ENCODE assay signal across 9 cellular contexts in genomic region chr19:55461974-55462628, GRCh38. TPM values are rescaled to one million over a fixed set of nuclear protein-coding genes. Genes with fewer than 3 reads are reported as not detected.
A peak's percentile ranks its signal among the peaks of the same experiment; 100 is the strongest.
DNase-seq lines count a peak whose midpoint lies in the region; ATAC-seq and TF ChIP-seq lines count a peak whose summit lies in the region.
"Had no signal": no experiment of that assay in that cellular context is flagged by ENCODE, and none has a peak within 500 bp of the region (broad histone marks: within the 10 kb centered on the region; RNA-seq: fewer than 3 reads in every experiment).

No MANE protein-coding gene starts in this region.

- H3K4me1 Mint-ChIP-seq in activated CD4-positive, alpha-beta T cell treated with anti-CD3 and anti-CD28 coated beads for 36 hours: peaks cover 14% of the 10 kb centered on the region

- H3K27ac Mint-ChIP-seq in activated CD4-positive, alpha-beta T cell treated with anti-CD3 and anti-CD28 coated beads for 36 hours: peak overlapping the region; percentile 82

- H3K9me3 Mint-ChIP-seq in activated CD4-positive, alpha-beta T cell treated with anti-CD3 and anti-CD28 coated beads for 36 hours (ENCODE audit: low read depth): no peaks in the 10 kb centered on the region

- H3K36me3 Mint-ChIP-seq in activated CD4-positive, alpha-beta T cell treated with anti-CD3 and anti-CD28 coated beads for 36 hours (ENCODE audit: low read depth): no peaks in the 10 kb centered on the region

- H3K4me3 Mint-ChIP-seq in activated CD4-positive, alpha-beta T cell treated with anti-CD3 and anti-CD28 coated beads for 36 hours: peak overlapping the region; percentile 80

- H3K4me1 ChIP-seq in osteoblast (ENCODE audit: insufficient read depth, low read length): peaks cover 19% of the 10 kb centered on the region

- no peaks in the 10 kb centered on the region for H3K9me3 ChIP-seq in osteoblast (ENCODE audit: low read depth, low read length)

- H2AFZ ChIP-seq in osteoblast (ENCODE audit: low read length): peak overlapping the region; percentile 84

- intact Hi-C loops in activated CD4-positive, alpha-beta T cell treated with anti-CD3 and anti-CD28 coated beads for 36 hours (cut with DNase I, micrococcal nuclease): loop anchor here (1.0 to 5.0 kb wide), 18 partner anchors 14 to 1013 kb away; partner anchors contain the start of genes KMT5C (in 2 of the 2), DNAAF3 (in 1 of the 2), HSPBP1 (in 1 of the 2) and LENG8 (in 1 of the 2)

- no peak for ATAC-seq in activated CD4-positive, alpha-beta T cell treated with anti-CD3 and anti-CD28 coated beads for 36 hours

- peak overlapping the region; percentile 85 for H3K4me2 ChIP-seq in osteoblast (ENCODE audit: insufficient read depth, low read length)

- H3K27me3 ChIP-seq in osteoblast (ENCODE audit: insufficient read depth, low read length): no peaks in the 10 kb centered on the region

- H3K27ac ChIP-seq in RWPE1: peak overlapping the region; percentile 88
- H3K27ac ChIP-seq in osteoblast (ENCODE audit: low read depth, low read length): peak overlapping the region; percentile 64

- peaks cover 11% of the 10 kb centered on the region for H3K79me2 ChIP-seq in osteoblast (ENCODE audit: insufficient read depth, low read length)

- no peaks in the 10 kb centered on the region for H3K36me3 ChIP-seq in osteoblast (ENCODE audit: insufficient read depth, low read length)

- no peak for DNase-seq in activated CD4-positive, alpha-beta T cell treated with anti-CD3 and anti-CD28 coated beads for 36 hours
- DNase-seq in activated CD4-positive, alpha-beta T cell treated with anti-CD3 and anti-CD28 coated beads for 1 hour: no peak
- DNase-seq in RWPE1 (ENCODE audit: low spot score): no peak
- peak; percentile 43 for DNase-seq in epithelial cell of esophagus (ENCODE audit: low read depth)
- no peak for DNase-seq in osteoblast (ENCODE audit: insufficient read length, low spot score, missing footprints)
- DNase-seq in mesenteric fat pad (ENCODE audit: low spot score): no peak
- DNase-seq in CD1c-positive myeloid dendritic cell (ENCODE audit: extremely low spot score): no peak
- no peak for DNase-seq in foreskin melanocyte

- H4K20me1 ChIP-seq in osteoblast (ENCODE audit: insufficient read depth, low read length): peaks cover 8% of the 10 kb centered on the region

- TF ChIP-seq CTCF in RWPE1 (conservative IDR thresholded peaks at IDR 0.05; ENCODE audit: low read depth): no peak
- TF ChIP-seq CTCF in epithelial cell of esophagus (IDR thresholded peaks at IDR 0.05; ENCODE audit: insufficient read depth, low read depth, low read length, missing control alignments): no peak
- TF ChIP-seq CTCF in osteoblast (IDR thresholded peaks at IDR 0.05; ENCODE audit: extremely low read depth, low read depth, low read length): no peak

- CTCF ChIA-PET in activated CD4-positive, alpha-beta T cell treated with anti-CD3 and anti-CD28 coated beads for 36 hours (lab: Charles Lee): interaction anchor here (0.5 to 1.1 kb wide), 8 partner anchors 9 to 1348 kb away, joined by 3 to 12 read pairs (median 4); partner anchors contain the start of gene ZNF628
- CTCF ChIA-PET in RWPE1 (lab: Yijun Ruan, JAX): no interaction called here

- H3K27me3 Mint-ChIP-seq in activated CD4-positive, alpha-beta T cell treated with anti-CD3 and anti-CD28 coated beads for 36 hours: no peaks in the 10 kb centered on the region

- POLR2A ChIA-PET in activated CD4-positive, alpha-beta T cell treated with anti-CD3 and anti-CD28 coated beads for 36 hours (lab: Charles Lee): interaction anchor here (0.6 to 1.1 kb wide), 5 partner anchors 15 to 78 kb away, joined by 3 to 9 read pairs (median 4); partner anchors contain the start of genes TMEM238, UBE2S and ZNF628
- POLR2A ChIA-PET in RWPE1 (lab: Yijun Ruan, JAX; ENCODE audit: low non-redundant PET): no interaction called here

- H3K4me3 ChIP-seq in epithelial cell of esophagus (ENCODE audit: low read length) (peak overlapping the region; percentile 88), osteoblast (ENCODE audit: insufficient read depth, low read length) (peak overlapping the region; percentile 97)

RNA-seq across cellular contexts. Expression of gene ISOC2, which starts 0.7 kb away (rescaled TPM):
- 10 to 100 TPM; 24.3 to 28.0 TPM for total RNA-seq in activated CD4-positive, alpha-beta T cell treated with anti-CD3 and anti-CD28 coated beads for 36 hours
- 55.4 and 65.1 TPM in 2 replicates for total RNA-seq in osteoblast
- 53.2 TPM for total RNA-seq in mesenteric fat pad

RNA-seq across cellular contexts. Expression of gene C19orf85, which starts 2.5 kb away (rescaled TPM):
- total RNA-seq in activated CD4-positive, alpha-beta T cell treated with anti-CD3 and anti-CD28 coated beads for 36 hours: not detected
- total RNA-seq in osteoblast (not detected in 2 replicates), mesenteric fat pad (not detected)
- total RNA-seq: pulmonary artery endothelial cell had no signal

RNA-seq across cellular contexts. Expression of gene ZNF628, which starts 14.3 kb away (rescaled TPM):
- total RNA-seq in activated CD4-positive, alpha-beta T cell treated with anti-CD3 and anti-CD28 coated beads for 36 hours: 1 to 10 TPM; 5.6 to 6.8 TPM
- 1.5 and 2.9 TPM in 2 replicates for total RNA-seq in osteoblast
- 9.7 TPM for total RNA-seq in mesenteric fat pad

RNA-seq across cellular contexts. Expression of gene SHISA7, which starts 19.0 kb away (rescaled TPM):
- not detected for total RNA-seq in activated CD4-positive, alpha-beta T cell treated with anti-CD3 and anti-CD28 coated beads for 36 hours
- total RNA-seq in osteoblast (not detected in 2 replicates), mesenteric fat pad (not detected)
- total RNA-seq: pulmonary artery endothelial cell had no signal

RNA-seq across cellular contexts. Expression of gene NAT14, which starts 22.9 kb away (rescaled TPM):
- 10 to 100 TPM in 1 of 2 experiments, 1 to 10 TPM in 1; 8.2 to 14.8 TPM for total RNA-seq in activated CD4-positive, alpha-beta T cell treated with anti-CD3 and anti-CD28 coated beads for 36 hours
- total RNA-seq in osteoblast: 8.3 and 11.2 TPM in 2 replicates
- total RNA-seq in mesenteric fat pad: 7.3 TPM
